In the genomic region with DNA sequence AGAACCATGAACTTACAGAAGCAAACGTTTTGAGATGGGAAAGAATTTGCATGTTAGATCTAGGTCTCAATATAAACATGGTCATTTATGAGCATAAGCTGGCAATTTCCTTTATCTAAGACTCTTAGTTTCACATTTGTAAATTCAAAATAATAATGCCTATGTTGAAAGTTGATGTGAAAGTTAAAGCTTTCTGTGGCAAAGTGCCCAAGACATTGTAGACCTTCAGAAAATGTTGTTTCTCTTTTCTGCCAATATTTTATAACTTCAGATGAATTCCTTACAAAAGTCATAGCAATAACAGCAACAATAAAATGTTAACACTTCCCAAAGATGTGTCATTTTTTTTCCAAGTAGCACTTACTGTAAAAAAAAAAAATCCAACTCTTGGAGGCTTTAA, we compare ENCODE assay signal across 20 cellular contexts.
"Had no signal": no experiment of that assay in that cellular context is flagged by ENCODE, and none has a peak within 500 bp of the region (broad histone marks: within the 10 kb centered on the region; RNA-seq: fewer than 3 reads in every experiment).

No MANE protein-coding gene starts in this region.

- H3K4me3 ChIP-seq: breast epithelium, colonic mucosa, left lung, mucosa of descending colon, SK-N-MC, spleen, thyroid gland, vagina had no signal

- DNase-seq: activated CD4-positive, alpha-beta T cell treated with anti-CD3 and anti-CD28 coated beads, Interleukin-2, amount 10 ng/mL, durations not matched to agents 24 days and 14 days; activated CD4-positive, CD25-positive, alpha-beta regulatory T cell; activated CD8-positive, alpha-beta memory T cell treated with anti-CD3 and anti-CD28 coated beads, Interleukin-2, amount 50 U/mL, for 48 hours; activated gamma-delta T cell; activated T-cell treated with anti-CD3 and anti-CD28 coated beads, Interleukin-2, amount 50 U/mL, for 72 hours; colonic mucosa; effector CD4-positive, alpha-beta T cell; islet precursor cell; left lung; mammary epithelial cell; mucosa of descending colon; naive thymus-derived CD8-positive, alpha-beta T cell; posterior cingulate gyrus; right cardiac atrium; spleen; thyroid gland had no signal

- H3K9me3 ChIP-seq: breast epithelium, colonic mucosa, left lung, mucosa of descending colon, thyroid gland, vagina had no signal

- H3K9me3 Mint-ChIP-seq: activated CD4-positive, alpha-beta T cell treated with anti-CD3 and anti-CD28 coated beads, Interleukin-2, amount 10 ng/mL, durations not matched to agents 24 days and 14 days had no signal

- H3K27me3 Mint-ChIP-seq: activated CD4-positive, alpha-beta T cell treated with anti-CD3 and anti-CD28 coated beads, Interleukin-2, amount 10 ng/mL, durations not matched to agents 24 days and 14 days had no signal

- H3K36me3 Mint-ChIP-seq: activated naive CD8-positive, alpha-beta T cell; naive thymus-derived CD8-positive, alpha-beta T cell had no signal

- H3K4me1 Mint-ChIP-seq: activated CD4-positive, alpha-beta T cell treated with anti-CD3 and anti-CD28 coated beads, Interleukin-2, amount 10 ng/mL, durations not matched to agents 24 days and 14 days; naive thymus-derived CD8-positive, alpha-beta T cell had no signal

- H3K36me3 ChIP-seq: breast epithelium, colonic mucosa, left lung, spleen, thyroid gland, vagina had no signal

- H3K27me3 ChIP-seq: breast epithelium, colonic mucosa, left lung, spleen, thyroid gland, vagina had no signal

- H3K27ac Mint-ChIP-seq: activated CD4-positive, alpha-beta T cell treated with anti-CD3 and anti-CD28 coated beads, Interleukin-2, amount 10 ng/mL, durations not matched to agents 24 days and 14 days; activated naive CD8-positive, alpha-beta T cell; activated T-cell treated with anti-CD3 and anti-CD28 coated beads, Interleukin-2, amount 50 U/mL, for 72 hours; naive thymus-derived CD8-positive, alpha-beta T cell had no signal

- ATAC-seq: activated T-cell treated with anti-CD3 and anti-CD28 coated beads, Interleukin-2, amount 50 U/mL, for 72 hours; left lung; mucosa of descending colon; naive thymus-derived CD8-positive, alpha-beta T cell; right cardiac atrium had no signal

- H3K4me1 ChIP-seq: breast epithelium, colonic mucosa, left lung, spleen, thyroid gland, vagina had no signal

- H3K27ac ChIP-seq: breast epithelium, colonic mucosa, left lung, SK-N-MC, spleen, thyroid gland, vagina had no signal

- H3K4me3 Mint-ChIP-seq: activated CD4-positive, alpha-beta T cell treated with anti-CD3 and anti-CD28 coated beads, Interleukin-2, amount 10 ng/mL, durations not matched to agents 24 days and 14 days; activated naive CD8-positive, alpha-beta T cell; activated T-cell treated with anti-CD3 and anti-CD28 coated beads, Interleukin-2, amount 50 U/mL, for 72 hours; naive thymus-derived CD8-positive, alpha-beta T cell had no signal
